In genomic region chr6:626236-626635, GRCh38 we compare ENCODE assay signal across 20 cellular contexts. TPM values are rescaled to one million over a fixed set of nuclear protein-coding genes. Genes with fewer than 3 reads are reported as not detected.
DNase-seq lines count a peak whose midpoint lies in the region; ATAC-seq and TF ChIP-seq lines count a peak whose summit lies in the region.
"Had no signal": no experiment of that assay in that cellular context is flagged by ENCODE, and none has a peak within 500 bp of the region (broad histone marks: within the 10 kb centered on the region; RNA-seq: fewer than 3 reads in every experiment).

No MANE protein-coding gene starts in this region.

- H3K4me1 ChIP-seq in HEK293 (ENCODE audit: control insufficient read depth, insufficient read depth, low read length): peaks cover 7% of the 10 kb centered on the region

- H3K9me3 ChIP-seq in HEK293 (ENCODE audit: control insufficient read depth, insufficient read depth, low read depth, low read length): no peaks in the 10 kb centered on the region
- H3K9me3 ChIP-seq: upper lobe of left lung had no signal

- peak; percentile 33 for DNase-seq in amniotic epithelial cell (ENCODE audit: low read depth)
- DNase-seq in iris pigment epithelial cell (ENCODE audit: low read depth): peak; percentile 56
- peak; percentile 51 for DNase-seq in skeletal muscle cell (ENCODE audit: low read depth)
- DNase-seq in H4 (ENCODE audit: low spot score): no peak
- DNase-seq in hypothalamus (lab: John Stamatoyannopoulos, UW): no peak
- DNase-seq: activated CD4-positive, alpha-beta T cell treated with anti-CD3 and anti-CD28 coated beads for 1 hour; activated CD8-positive, alpha-beta memory T cell treated with anti-CD3 and anti-CD28 coated beads, Interleukin-2, amount 10 ng/mL, durations not matched to agents 7 days and 5 days; effector CD4-positive, alpha-beta T cell; H7; NCI-H1105; NCI-H2107; NCI-H526; stimulated activated CD4-positive, alpha-beta T cell treated with anti-CD3 and anti-CD28 coated beads, Interleukin-15, amount 100 ng/mL, for 24 hours; T1000; upper lobe of left lung had no signal

- ATAC-seq in GM21528 (IDR thresholded peaks at IDR 0.05; ENCODE audit: low FRiP score, unreplicated experiment) (no peak), HG03469 (IDR thresholded peaks at IDR 0.05; ENCODE audit: unreplicated experiment) (no peak)
- ATAC-seq: activated CD8-positive, alpha-beta memory T cell treated with anti-CD3 and anti-CD28 coated beads, Interleukin-2, amount 10 ng/mL, durations not matched to agents 7 days and 5 days; stimulated activated memory B cell treated with anti-CD40 and anti-IgM and Interleukin-4, amounts not matched to agents 10 μg/mL and 1 μg/mL and 100 μg/mL, for 72 hours had no signal

- POLR2A ChIA-PET in HEK293 (lab: Yijun Ruan, JAX): no interaction called here

- H3K36me3 ChIP-seq in HEK293 (ENCODE audit: control insufficient read depth in 2 of 2, insufficient read depth in 1 of 2, low read length in 2 of 2): peaks cover 0 to 19% of the 10 kb centered on the region in 2 experiments; a peak in 2 of 3 replicates

- H3K27ac ChIP-seq in HEK293 (ENCODE audit: extremely low read depth, low read depth, low read length): no peak overlapping the region
- H3K27ac ChIP-seq: KMS-11, upper lobe of left lung had no signal

- no peak for TF ChIP-seq CTCF in HEK293 (tag by site-specific recombination; IDR thresholded peaks at IDR 0.05)

- CTCF ChIA-PET in HEK293 (lab: Yijun Ruan, JAX): interaction anchor here (0.6 kb wide), 1 partner anchor 162 kb away, joined by 5 read pairs; no protein-coding TSS in a partner anchor

- H3K4me3 ChIP-seq in HEK293 (ENCODE audit: low read depth, low read length) (no peak overlapping the region), skeletal muscle cell (ENCODE audit: low read depth, low read length) (no peak overlapping the region)
- H3K4me3 ChIP-seq: upper lobe of left lung had no signal

TF ChIP-seq in HEK293, 187 proteins besides CTCF, POLR2A, EP300 and RAD21:
- no peak for TF ChIP-seq IKZF3 (tag by site-specific recombination; IDR thresholded peaks at IDR 0.05)
- peak; percentile 52 for TF ChIP-seq GLIS1 (tag by site-specific recombination; IDR thresholded peaks at IDR 0.05)
- TF ChIP-seq ZNF623 (tag by site-specific recombination; IDR thresholded peaks at IDR 0.05): no peak
- peak; percentile 42; the same call in 1 of the 2 replicates for TF ChIP-seq ZSCAN30 (tag by site-specific recombination; IDR thresholded peaks at IDR 0.05)
- no peak for TF ChIP-seq ZNF596 (tag by site-specific recombination; IDR thresholded peaks at IDR 0.05)
- no peak for TF ChIP-seq ZNF571 (tag by site-specific recombination; IDR thresholded peaks at IDR 0.05)
- TF ChIP-seq, protein P1, sequence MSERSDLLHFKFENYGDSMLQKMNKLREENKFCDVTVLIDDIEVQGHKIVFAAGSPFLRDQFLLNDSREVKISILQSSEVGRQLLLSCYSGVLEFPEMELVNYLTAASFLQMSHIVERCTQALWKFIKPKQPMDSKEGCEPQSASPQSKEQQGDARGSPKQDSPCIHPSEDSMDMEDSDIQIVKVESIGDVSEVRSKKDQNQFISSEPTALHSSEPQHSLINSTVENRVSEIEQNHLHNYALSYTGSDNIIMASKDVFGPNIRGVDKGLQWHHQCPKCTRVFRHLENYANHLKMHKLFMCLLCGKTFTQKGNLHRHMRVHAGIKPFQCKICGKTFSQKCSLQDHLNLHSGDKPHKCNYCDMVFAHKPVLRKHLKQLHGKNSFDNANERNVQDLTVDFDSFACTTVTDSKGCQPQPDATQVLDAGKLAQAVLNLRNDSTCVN (tag by site-specific recombination; optimal IDR thresholded peaks at IDR 0.05): peak; percentile 9
- 0 out of 2 replicates have a peak, but pooled peaks have one; percentile 15 for TF ChIP-seq ZXDB (tag by site-specific recombination; IDR thresholded peaks at IDR 0.05)
- TF ChIP-seq, protein P2, sequence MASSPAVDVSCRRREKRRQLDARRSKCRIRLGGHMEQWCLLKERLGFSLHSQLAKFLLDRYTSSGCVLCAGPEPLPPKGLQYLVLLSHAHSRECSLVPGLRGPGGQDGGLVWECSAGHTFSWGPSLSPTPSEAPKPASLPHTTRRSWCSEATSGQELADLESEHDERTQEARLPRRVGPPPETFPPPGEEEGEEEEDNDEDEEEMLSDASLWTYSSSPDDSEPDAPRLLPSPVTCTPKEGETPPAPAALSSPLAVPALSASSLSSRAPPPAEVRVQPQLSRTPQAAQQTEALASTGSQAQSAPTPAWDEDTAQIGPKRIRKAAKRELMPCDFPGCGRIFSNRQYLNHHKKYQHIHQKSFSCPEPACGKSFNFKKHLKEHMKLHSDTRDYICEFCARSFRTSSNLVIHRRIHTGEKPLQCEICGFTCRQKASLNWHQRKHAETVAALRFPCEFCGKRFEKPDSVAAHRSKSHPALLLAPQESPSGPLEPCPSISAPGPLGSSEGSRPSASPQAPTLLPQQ (tag by site-specific recombination; IDR thresholded peaks at IDR 0.05): peak; percentile 75
- TF ChIP-seq ZFP69B (tag by site-specific recombination; IDR thresholded peaks at IDR 0.05): 0 out of 2 replicates have a peak, but pooled peaks have one; percentile 30

RNA-seq across cellular contexts. Expression of gene HUS1B, which starts 30.7 kb away (rescaled TPM):
- 2.1 TPM in 1 of 2 replicates, not detected in the other for total RNA-seq in H4 (2014; rRNA removed; shearing (Covaris generic))

Comparison
In these comparisons a context has a peak if more than half of its experiments do, and no peak if none do; other contexts are left out.
1. DNase-seq: peak in amniotic epithelial cell (single experiment), iris pigment epithelial cell (single experiment) and skeletal muscle cell (single experiment); none in H4 (single experiment) and hypothalamus (0 of 51).